ENCODE assay signal across 8 cellular contexts in genomic region chr9:74952281-74953151, GRCh38. TPM values are rescaled to one million over a fixed set of nuclear protein-coding genes. Genes with fewer than 3 reads are reported as not detected.
A peak's percentile ranks its signal among the peaks of the same experiment; 100 is the strongest.
DNase-seq lines count a peak whose midpoint lies in the region; ATAC-seq and TF ChIP-seq lines count a peak whose summit lies in the region.

C9orf40 (minus strand) TSS chr9:74952912; CDS start chr9:74952611, 301 bp downstream.

- WGBS in adrenal gland, 4 donors = 0 to 1% (median 0%) methylated on average over 11 to 112 of the region's 112 CpGs

- TF ChIP-seq POLR2A in adrenal gland (IDR thresholded peaks at IDR 0.05) (peak in 1 of 2 donors; percentile 16), uterus (IDR thresholded peaks at IDR 0.05) (peak in 1 of 2 donors; percentile 56)

- TF ChIP-seq CTCF in adrenal gland (IDR thresholded peaks at IDR 0.05) (peak; percentile 52 to 88 (median 79)), uterus (IDR thresholded peaks at IDR 0.05) (peak; percentile 72 to 91 (median 84))

- DNase-seq in NCI-H146 treated with DMSO at 0.1 percent for 48 hours (lab: John Stamatoyannopoulos, UW; ENCODE audit: unreplicated experiment) (peak; percentile 36), T-helper 1 cell (peak; percentile 77 to 93 (median 85)), adrenal gland (peak; percentile 89 to 95 (median 92)), left ventricle myocardium superior (peak; percentile 95), pulmonary artery endothelial cell (ENCODE audit: low read depth, low spot score) (peak; percentile 55), uterus (peak; percentile 86 to 90)

- no peaks in the 10 kb centered on the region for H3K4me1 ChIP-seq in adrenal gland (replicated peaks in 1 of 2)
- no peaks in the 10 kb centered on the region for H3K4me1 ChIP-seq in uterus

- H3K36me3 ChIP-seq in adrenal gland (replicated peaks in 1 of 2) (no peaks in the 10 kb centered on the region), uterus (no peaks in the 10 kb centered on the region)

- no peaks in the 10 kb centered on the region for H3K9me3 ChIP-seq in adrenal gland (replicated peaks in 1 of 3)
- H3K9me3 ChIP-seq in uterus = no peaks in the 10 kb centered on the region

- ATAC-seq in GM18498 (IDR thresholded peaks at IDR 0.05; ENCODE audit: unreplicated experiment) = peak; percentile 94
- peak; percentile 88 for ATAC-seq in HG02885 (IDR thresholded peaks at IDR 0.05; ENCODE audit: poor library complexity, unreplicated experiment)
- peak; percentile 99 for ATAC-seq in left ventricle myocardium superior

- H3K4me3 ChIP-seq in adrenal gland = peak within 1 kb of the TSS; percentile 13 to 92 (median 68)
- peak within 1 kb of the TSS; percentile 67 to 79 for H3K4me3 ChIP-seq in uterus

- H3K27me3 ChIP-seq in adrenal gland (no peaks in the 10 kb centered on the region), uterus (no peaks in the 10 kb centered on the region)

- intact Hi-C loops in adrenal gland (cut with DNase I) (no loop called here), left ventricle myocardium superior (cut with micrococcal nuclease) (no loop called here), uterus (cut with DNase I; ENCODE audit: low total_unique reads) (loop anchor here (10.0 kb wide), 1 partner anchor 132 kb away; the partner anchor contains the start of genes NMRK1 and OSTF1)

- H3K27ac ChIP-seq in adrenal gland (peak within 1 kb of the TSS; percentile 72 to 97 (median 87)), uterus (peak within 1 kb of the TSS; percentile 97 to 98)

RNA-seq across cellular contexts. Expression of gene C9orf40, which starts in this region (rescaled TPM):
- total RNA-seq in adrenal gland = 1 to 10 TPM; 1.4 to 4.6 (median 2.5) TPM
- 1 to 10 TPM; 1.4 to 2.6 (median 1.8) TPM for polyA plus RNA-seq in adrenal gland
- 2.3 TPM for total RNA-seq in left ventricle myocardium superior
- 3.0 and 4.8 TPM in 2 replicates for total RNA-seq in pulmonary artery endothelial cell
- 10 to 100 TPM in 1 of 4 donors, 1 to 10 TPM in 3; 2.8 to 17.6 (median 5.6) TPM for total RNA-seq in uterus

Comparison
In these comparisons a context has a peak if more than half of its experiments do, and no peak if none do; other contexts are left out.
1. Peak in every context shown above with its lines: DNase-seq, ATAC-seq, H3K4me3 ChIP-seq and H3K27ac ChIP-seq.
2. DNase-seq: peak in every context shown above with its lines; median percentile 95 in left ventricle myocardium superior; 92 in adrenal gland; 88 in uterus; 85 in T-helper 1 cell; 55 in pulmonary artery endothelial cell; 36 in NCI-H146 treated with DMSO at 0.1 percent for 48 hours.